Comparison of ENCODE assay signal across 10 cellular contexts in the genomic region with DNA sequence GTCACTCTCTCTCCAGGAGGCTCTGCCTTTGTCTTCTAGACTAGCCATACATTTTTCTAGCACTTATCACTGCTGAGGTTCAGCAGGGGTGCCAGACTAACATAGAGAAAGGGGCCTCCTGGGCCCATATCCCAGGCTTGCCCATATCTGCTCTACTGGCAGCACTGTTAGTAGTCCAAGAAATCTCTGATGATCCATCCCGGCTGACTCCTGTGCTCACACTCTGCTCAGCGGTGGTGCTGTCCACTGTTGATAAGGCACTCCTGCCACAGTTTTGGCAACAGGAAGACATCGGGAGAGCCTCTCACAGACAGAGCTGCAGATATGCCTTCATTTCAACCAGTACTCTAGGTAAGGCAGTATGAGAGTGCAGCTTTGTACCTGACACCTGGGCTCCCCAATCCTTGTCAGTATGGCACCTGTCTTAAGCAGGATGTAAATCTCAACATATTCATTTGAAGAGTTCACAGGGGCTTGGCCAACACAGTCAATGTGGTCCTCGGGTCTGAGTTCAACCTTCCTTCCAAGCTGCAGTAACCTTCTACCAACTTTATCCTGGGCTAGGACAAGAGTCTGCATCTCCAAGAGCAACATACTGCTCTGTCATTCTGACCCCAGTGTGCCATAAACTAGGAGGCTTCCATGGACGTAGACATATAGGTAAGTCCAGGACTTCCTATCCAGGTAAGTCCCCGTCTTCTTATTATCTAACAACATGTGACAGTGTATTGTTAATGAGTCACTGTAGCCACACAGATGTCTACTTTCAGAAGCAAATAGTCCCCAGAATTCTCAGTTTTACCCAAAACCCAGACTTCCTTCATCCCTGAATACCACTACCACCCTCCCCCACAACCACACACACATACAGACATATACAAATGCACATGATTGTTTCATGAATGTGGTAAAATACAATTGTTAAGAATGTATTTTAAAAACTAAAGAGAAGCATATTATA. TPM values are rescaled to one million over a fixed set of nuclear protein-coding genes. Genes with fewer than 3 reads are reported as not detected.
DNase-seq lines count a peak whose midpoint lies in the region; ATAC-seq and TF ChIP-seq lines count a peak whose summit lies in the region.
"Had no signal": no experiment of that assay in that cellular context is flagged by ENCODE, and none has a peak within 500 bp of the region (broad histone marks: within the 10 kb centered on the region; RNA-seq: fewer than 3 reads in every experiment).

No MANE protein-coding gene starts in this region.

- H3K36me3 ChIP-seq in stomach smooth muscle (ENCODE audit: control insufficient read depth in 2 of 2, insufficient read depth in 2 of 2, low read length in 2 of 2): peaks cover 0 to 6% of the 10 kb centered on the region in 2 donors
- no peaks in the 10 kb centered on the region for H3K36me3 ChIP-seq in colonic mucosa
- no peaks in the 10 kb centered on the region for H3K36me3 ChIP-seq in thyroid gland

- TF ChIP-seq POLR2A in thyroid gland (IDR thresholded peaks at IDR 0.05): no peak

- H3K9ac ChIP-seq in stomach smooth muscle (ENCODE audit: low read length in 2 of 2) (no peak overlapping the region), colonic mucosa (ENCODE audit: low read depth in 2 of 2, low read length in 2 of 2) (no peak overlapping the region)

- H3K27me3 ChIP-seq in stomach smooth muscle (ENCODE audit: control insufficient read depth in 1 of 2, insufficient read depth in 2 of 2, low read length in 2 of 2) (no peaks in the 10 kb centered on the region), colonic mucosa (no peaks in the 10 kb centered on the region), thyroid gland (no peaks in the 10 kb centered on the region)

- no peaks in the 10 kb centered on the region for H3K9me3 Mint-ChIP-seq in natural killer cell treated with Interleukin-12 subunit alpha and Interleukin-12 subunit beta and Interleukin-15 and Interleukin-18, amount 100 ng/mL, for 72 hours
- H3K9me3 Mint-ChIP-seq in natural killer cell (no peaks in the 10 kb centered on the region), chondrocyte (ENCODE audit: low read depth) (no peaks in the 10 kb centered on the region)

- H3K4me1 Mint-ChIP-seq in natural killer cell treated with Interleukin-12 subunit alpha and Interleukin-12 subunit beta and Interleukin-15 and Interleukin-18, amount 100 ng/mL, for 72 hours (ENCODE audit: low read depth in 2 of 2): peaks cover 36 to 40% of the 10 kb centered on the region in 2 donors
- peaks cover 40 to 50% of the 10 kb centered on the region in 2 donors for H3K4me1 Mint-ChIP-seq in natural killer cell
- peaks cover 93% of the 10 kb centered on the region for H3K4me1 Mint-ChIP-seq in chondrocyte (ENCODE audit: low read depth)

- peaks cover 40% of the 10 kb centered on the region for H3K4me1 ChIP-seq in stomach smooth muscle (ENCODE audit: control insufficient read depth, insufficient read depth, low read length)
- H3K4me1 ChIP-seq in colonic mucosa: no peaks in the 10 kb centered on the region
- H3K4me1 ChIP-seq in thyroid gland: peaks cover 29 to 62% of the 10 kb centered on the region in 2 donors

- peak; percentile 11 to 31 for ATAC-seq in natural killer cell treated with Interleukin-12 subunit alpha and Interleukin-12 subunit beta and Interleukin-15 and Interleukin-18, amount 100 ng/mL, for 72 hours
- ATAC-seq in natural killer cell: no peak
- peak; percentile 52 for ATAC-seq in HG03439 (IDR thresholded peaks at IDR 0.05; ENCODE audit: unreplicated experiment)

- H3K36me3 Mint-ChIP-seq in natural killer cell treated with Interleukin-12 subunit alpha and Interleukin-12 subunit beta and Interleukin-15 and Interleukin-18, amount 100 ng/mL, for 72 hours: no peaks in the 10 kb centered on the region
- H3K36me3 Mint-ChIP-seq in natural killer cell: no peaks in the 10 kb centered on the region
- peaks cover 19% of the 10 kb centered on the region for H3K36me3 Mint-ChIP-seq in chondrocyte (ENCODE audit: low read depth)

- H3K27ac ChIP-seq in stomach smooth muscle (ENCODE audit: low read length) (no peak overlapping the region), colonic mucosa (no peak overlapping the region), thyroid gland (peak overlapping the region in 1 of 3 donors; percentile 3)

- H3K4me3 Mint-ChIP-seq in natural killer cell treated with Interleukin-12 subunit alpha and Interleukin-12 subunit beta and Interleukin-15 and Interleukin-18, amount 100 ng/mL, for 72 hours: no peak overlapping the region
- H3K4me3 Mint-ChIP-seq in natural killer cell: no peak overlapping the region
- H3K4me3 Mint-ChIP-seq in chondrocyte (ENCODE audit: unreplicated experiment): no peak overlapping the region

- intact Hi-C loops in natural killer cell (cut with micrococcal nuclease): no loop called here
- intact Hi-C loops in colonic mucosa (cut with DNase I): no loop called here
- intact Hi-C loops in thyroid gland (cut with DNase I): loop anchor here (10.0 kb wide), 1 partner anchor 65 kb away; no protein-coding TSS in a partner anchor

- H3K4me3 ChIP-seq in stomach smooth muscle (ENCODE audit: low read length in 2 of 2): peak overlapping the region; percentile 18 to 30
- H3K4me3 ChIP-seq in foreskin fibroblast (ENCODE audit: low read depth in 1 of 2, low read length in 2 of 2): no peak overlapping the region
- no peak overlapping the region for H3K4me3 ChIP-seq in colonic mucosa
- H3K4me3 ChIP-seq in thyroid gland (replicated peaks in 1 of 3): no peak overlapping the region
- H3K4me3 ChIP-seq: lung had no signal

- DNase-seq in natural killer cell treated with Interleukin-12 subunit alpha and Interleukin-12 subunit beta and Interleukin-15 and Interleukin-18, amount 100 ng/mL, for 72 hours (ENCODE audit: low spot score): no peak
- DNase-seq in natural killer cell: no peak
- DNase-seq in chondrocyte (ENCODE audit: low spot score): no peak
- DNase-seq in foreskin fibroblast: no peak
- DNase-seq in colonic mucosa: no peak
- no peak for DNase-seq in thyroid gland
- DNase-seq: DND-41 had no signal

- no peaks in the 10 kb centered on the region for H3K27me3 Mint-ChIP-seq in natural killer cell treated with Interleukin-12 subunit alpha and Interleukin-12 subunit beta and Interleukin-15 and Interleukin-18, amount 100 ng/mL, for 72 hours
- H3K27me3 Mint-ChIP-seq in natural killer cell (ENCODE audit: low read depth in 2 of 2) (peaks cover 0 to 3% of the 10 kb centered on the region in 2 donors), chondrocyte (ENCODE audit: low read depth) (no peaks in the 10 kb centered on the region)

- WGBS in thyroid gland, 2 donors: 69 to 74% methylated on average over 5 to 6 of the region's 6 CpGs

- H3K27ac Mint-ChIP-seq in natural killer cell treated with Interleukin-12 subunit alpha and Interleukin-12 subunit beta and Interleukin-15 and Interleukin-18, amount 100 ng/mL, for 72 hours: peak overlapping the region in 1 of 2 donors; percentile 56
- peak overlapping the region in 1 of 2 donors; percentile 28 for H3K27ac Mint-ChIP-seq in natural killer cell
- peak overlapping the region; percentile 77 for H3K27ac Mint-ChIP-seq in chondrocyte (ENCODE audit: unreplicated experiment)

- TF ChIP-seq CTCF in natural killer cell (IDR thresholded peaks at IDR 0.05): no peak
- TF ChIP-seq CTCF in chondrocyte (IDR thresholded peaks at IDR 0.05): no peak
- TF ChIP-seq CTCF in foreskin fibroblast (IDR thresholded peaks at IDR 0.05; ENCODE audit: low read depth, low read length): no peak
- TF ChIP-seq CTCF in colonic mucosa (IDR thresholded peaks at IDR 0.05): no peak
- TF ChIP-seq CTCF in thyroid gland (IDR thresholded peaks at IDR 0.05): no peak

- H3K9me3 ChIP-seq in stomach smooth muscle (ENCODE audit: control insufficient read depth in 2 of 2, low read length in 2 of 2) (no peaks in the 10 kb centered on the region), colonic mucosa (no peaks in the 10 kb centered on the region), thyroid gland (no peaks in the 10 kb centered on the region)

RNA-seq across cellular contexts. Expression of a gene that starts 16.2 kb away (rescaled TPM):
- 10 to 100 TPM; 13.3 to 49.1 TPM for total RNA-seq in natural killer cell treated with Interleukin-12 subunit alpha and Interleukin-12 subunit beta and Interleukin-15 and Interleukin-18, amount 100 ng/mL, for 72 hours
- total RNA-seq in natural killer cell: 10 to 100 TPM; 22.9 to 39.1 (median 32.4) TPM
- total RNA-seq in chondrocyte: 37.5 to 46.2 TPM (median 38.5 TPM) in 3 replicates
- 10 to 100 TPM in 1 of 2 donors, 1 to 10 TPM in 1; 4.7 to 12.9 TPM for total RNA-seq in colonic mucosa
- total RNA-seq in thyroid gland: 10 to 100 TPM; 19.4 to 29.5 (median 25.6) TPM

Comparison
In these comparisons a context has a peak if more than half of its experiments do, and no peak if none do; other contexts are left out.
1. ATAC-seq: peak in natural killer cell treated with Interleukin-12 subunit alpha and Interleukin-12 subunit beta and Interleukin-15 and Interleukin-18, amount 100 ng/mL, for 72 hours (2 of 2) and HG03439 (single experiment); none in natural killer cell (0 of 3).
2. H3K4me3 ChIP-seq: peak in stomach smooth muscle (2 of 2); none in foreskin fibroblast (0 of 2), colonic mucosa (single experiment) and thyroid gland (0 of 3).